8 cellular contexts compared by ENCODE assay signal in genomic region chr11:47715082-47715669, GRCh38. TPM values are rescaled to one million over a fixed set of nuclear protein-coding genes. Genes with fewer than 3 reads are reported as not detected.
DNase-seq lines count a peak whose midpoint lies in the region; ATAC-seq, FAIRE-seq and TF ChIP-seq lines count a peak whose summit lies in the region.

Gene AGBL2 (minus strand): TSS chr11:47715369. CDS start chr11:47714650, 719 bp downstream.

- H3K4me3 ChIP-seq in neutrophil (ENCODE audit: low read depth in 1 of 2, low read length in 1 of 2), result peak within 1 kb of the TSS; percentile 75 to 91
- H3K4me3 ChIP-seq in subcutaneous abdominal adipose tissue (ENCODE audit: low read depth in 1 of 5, low read length in 5 of 5), result peak within 1 kb of the TSS; percentile 74 to 95 (median 89)

- H3K27me3 ChIP-seq in neutrophil, result no peaks in the 10 kb centered on the region
- H3K27me3 ChIP-seq in subcutaneous abdominal adipose tissue (ENCODE audit: control insufficient read depth in 5 of 5, insufficient read depth in 4 of 5, low read length in 5 of 5), result no peaks in the 10 kb centered on the region

- H3K9ac ChIP-seq in subcutaneous abdominal adipose tissue (ENCODE audit: low read length in 5 of 5), result peak within 1 kb of the TSS; percentile 42 to 85 (median 77)

- H3K4me1 ChIP-seq in neutrophil (ENCODE audit: control insufficient read depth in 1 of 2, insufficient read depth in 1 of 2, low read depth in 1 of 2, low read length in 1 of 2) (peaks cover 15 to 16% of the 10 kb centered on the region in 2 experiments), subcutaneous abdominal adipose tissue (ENCODE audit: control insufficient read depth in 5 of 5, insufficient read depth in 5 of 5, low read length in 5 of 5) (peaks cover 2 to 14% (median 9%) of the 10 kb centered on the region in 5 donors)

- DNase-seq in DMS153 (lab: John Stamatoyannopoulos, UW), result peak; percentile 66
- peak; percentile 61 for DNase-seq in HuH-7.5 (ENCODE audit: low spot score)
- peak; percentile 70 for DNase-seq in RPMI8226
- DNase-seq in activated gamma-delta T cell treated with Interleukin-2 at 50 U/mL for 16 hours, result peak; percentile 84
- peak; percentile 24 to 61 for DNase-seq in frontal cortex (ENCODE audit: low spot score in 2 of 2)

- ATAC-seq in GM21526 (IDR thresholded peaks at IDR 0.05; ENCODE audit: low FRiP score, unreplicated experiment), result peak; percentile 95

- FAIRE-seq in frontal cortex (lab: Jason Lieb, UNC), result no peak

- H3K27ac ChIP-seq in neutrophil (peak within 1 kb of the TSS; percentile 74), subcutaneous abdominal adipose tissue (ENCODE audit: low read depth, low read length) (peak within 1 kb of the TSS; percentile 46)

- H3K36me3 ChIP-seq in neutrophil (peaks cover 26% of the 10 kb centered on the region), subcutaneous abdominal adipose tissue (ENCODE audit: control insufficient read depth in 5 of 5, insufficient read depth in 5 of 5, low read length in 5 of 5) (peaks cover 22 to 36% (median 25%) of the 10 kb centered on the region in 5 donors)

- TF ChIP-seq CTCF in neutrophil (IDR thresholded peaks at IDR 0.05), result no peak

- H3K9me3 ChIP-seq in neutrophil (no peaks in the 10 kb centered on the region), subcutaneous abdominal adipose tissue (ENCODE audit: control insufficient read depth in 5 of 5, low read length in 5 of 5) (no peaks in the 10 kb centered on the region)

RNA-seq across cellular contexts. Expression of gene AGBL2, which starts in this region (rescaled TPM):
- total RNA-seq in frontal cortex, result 0.41 TPM

Comparison
In these comparisons a context has a peak if more than half of its experiments do, and no peak if none do; other contexts are left out.
1. Peak in every context shown above with its lines: DNase-seq, ATAC-seq, H3K4me3 ChIP-seq and H3K27ac ChIP-seq.
2. Peak in DNase-seq in frontal cortex; RNA of the gene not detected or under 1 TPM.